ENCODE assay signal across 11 cellular contexts in the genomic region with DNA sequence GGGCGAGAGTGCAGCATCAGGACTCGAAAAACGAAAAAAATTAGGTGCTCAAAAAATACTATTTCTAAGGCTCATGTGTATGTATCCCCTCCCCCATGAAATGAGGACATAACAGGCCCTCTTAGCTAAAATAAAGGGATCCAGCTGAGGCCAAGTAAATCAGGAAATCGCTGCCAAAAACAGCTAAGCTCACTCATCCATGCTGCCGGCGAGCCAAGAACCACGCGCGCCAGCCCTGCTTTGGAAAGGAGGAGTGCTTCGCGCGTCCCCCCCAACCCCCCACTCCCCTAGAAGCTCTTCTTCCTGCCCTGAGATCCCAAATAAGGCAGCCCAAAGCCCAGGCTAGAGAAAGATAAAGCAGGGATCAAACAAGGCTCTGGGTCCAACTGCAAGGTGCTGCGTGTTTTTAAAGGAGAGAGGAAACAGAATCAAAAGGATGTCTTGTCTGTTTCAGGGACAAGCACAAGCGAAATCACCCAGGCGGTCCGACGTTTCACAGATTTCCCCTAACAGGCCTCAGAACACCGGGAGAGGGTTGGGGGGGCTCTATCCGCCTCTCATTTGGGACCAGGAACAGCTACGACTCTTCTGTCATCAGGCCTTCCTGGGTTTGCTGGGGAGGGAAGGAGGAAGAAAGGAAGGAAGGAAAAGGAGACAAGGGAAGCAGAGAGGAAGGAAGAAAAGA.
DNase-seq lines count a peak whose midpoint lies in the region; ATAC-seq and TF ChIP-seq lines count a peak whose summit lies in the region.
"Had no signal": no experiment of that assay in that cellular context is flagged by ENCODE, and none has a peak within 500 bp of the region (broad histone marks: within the 10 kb centered on the region; RNA-seq: fewer than 3 reads in every experiment).

No MANE protein-coding gene starts in this region.

- no peak overlapping the region for H3K4me3 Mint-ChIP-seq in immature natural killer cell

- intact Hi-C loops in left cardiac atrium (cut with DNase I) = no loop called here

- H3K27me3 Mint-ChIP-seq in immature natural killer cell (ENCODE audit: low read depth in 3 of 3) = peaks cover 2 to 14% (median 13%) of the 10 kb centered on the region in 3 donors

- H3K36me3 Mint-ChIP-seq in immature natural killer cell = peaks cover 0 to 4% (median 0%) of the 10 kb centered on the region in 3 donors

- H3K4me1 Mint-ChIP-seq in immature natural killer cell = peaks cover 10 to 16% of the 10 kb centered on the region in 2 donors

- peaks cover 0 to 7% (median 0%) of the 10 kb centered on the region in 6 donors for H3K9me3 Mint-ChIP-seq in immature natural killer cell

- DNase-seq in D341Med (ENCODE audit: low spot score) (peak; percentile 55), left cardiac atrium (peak; percentile 69), retina (peak; percentile 54), immature natural killer cell (no peak), NK-92 (lab: John Stamatoyannopoulos, UW; ENCODE audit: unreplicated experiment) (no peak)
- no peak for DNase-seq in activated CD8-positive, alpha-beta memory T cell treated with anti-CD3 and anti-CD28 coated beads, Interleukin-2, amount 50 U/mL, for 48 hours
- DNase-seq: activated B cell treated with CpG ODN at 0.5 μM for 24 hours, NCI-H1436 had no signal

- no peak overlapping the region for H3K27ac Mint-ChIP-seq in immature natural killer cell
- H3K27ac Mint-ChIP-seq: activated B cell treated with CpG ODN at 0.5 μM for 24 hours had no signal

- ATAC-seq in left cardiac atrium (peak; percentile 89 to 94), HG02938 (IDR thresholded peaks at IDR 0.05; ENCODE audit: unreplicated experiment) (no peak)
- ATAC-seq: body of pancreas had no signal

TF ChIP-seq in PFSK-1, 5 proteins besides CTCF, POLR2A, EP300 and RAD21:
- TF ChIP-seq, protein P1, sequence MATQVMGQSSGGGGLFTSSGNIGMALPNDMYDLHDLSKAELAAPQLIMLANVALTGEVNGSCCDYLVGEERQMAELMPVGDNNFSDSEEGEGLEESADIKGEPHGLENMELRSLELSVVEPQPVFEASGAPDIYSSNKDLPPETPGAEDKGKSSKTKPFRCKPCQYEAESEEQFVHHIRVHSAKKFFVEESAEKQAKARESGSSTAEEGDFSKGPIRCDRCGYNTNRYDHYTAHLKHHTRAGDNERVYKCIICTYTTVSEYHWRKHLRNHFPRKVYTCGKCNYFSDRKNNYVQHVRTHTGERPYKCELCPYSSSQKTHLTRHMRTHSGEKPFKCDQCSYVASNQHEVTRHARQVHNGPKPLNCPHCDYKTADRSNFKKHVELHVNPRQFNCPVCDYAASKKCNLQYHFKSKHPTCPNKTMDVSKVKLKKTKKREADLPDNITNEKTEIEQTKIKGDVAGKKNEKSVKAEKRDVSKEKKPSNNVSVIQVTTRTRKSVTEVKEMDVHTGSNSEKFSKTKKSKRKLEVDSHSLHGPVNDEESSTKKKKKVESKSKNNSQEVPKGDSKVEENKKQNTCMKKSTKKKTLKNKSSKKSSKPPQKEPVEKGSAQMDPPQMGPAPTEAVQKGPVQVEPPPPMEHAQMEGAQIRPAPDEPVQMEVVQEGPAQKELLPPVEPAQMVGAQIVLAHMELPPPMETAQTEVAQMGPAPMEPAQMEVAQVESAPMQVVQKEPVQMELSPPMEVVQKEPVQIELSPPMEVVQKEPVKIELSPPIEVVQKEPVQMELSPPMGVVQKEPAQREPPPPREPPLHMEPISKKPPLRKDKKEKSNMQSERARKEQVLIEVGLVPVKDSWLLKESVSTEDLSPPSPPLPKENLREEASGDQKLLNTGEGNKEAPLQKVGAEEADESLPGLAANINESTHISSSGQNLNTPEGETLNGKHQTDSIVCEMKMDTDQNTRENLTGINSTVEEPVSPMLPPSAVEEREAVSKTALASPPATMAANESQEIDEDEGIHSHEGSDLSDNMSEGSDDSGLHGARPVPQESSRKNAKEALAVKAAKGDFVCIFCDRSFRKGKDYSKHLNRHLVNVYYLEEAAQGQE (IDR thresholded peaks at IDR 0.05; ENCODE audit: insufficient read depth in 1 of 2, low read depth in 2 of 2, low read length in 2 of 2) = no peak
- TF ChIP-seq SIN3A (IDR thresholded peaks at IDR 0.05; ENCODE audit: borderline replicate concordance, insufficient read depth, low read length) = peak; percentile 68; the same call in 1 of the 2 replicates

Comparison
In these comparisons a context has a peak if more than half of its experiments do, and no peak if none do; other contexts are left out.
1. DNase-seq: peak in D341Med (single experiment), left cardiac atrium (single experiment) and retina (single experiment); none in immature natural killer cell (0 of 3), activated CD8-positive, alpha-beta memory T cell treated with anti-CD3 and anti-CD28 coated beads, Interleukin-2, amount 50 U/mL, for 48 hours (single experiment) and NK-92 (single experiment).